In the genomic region with DNA sequence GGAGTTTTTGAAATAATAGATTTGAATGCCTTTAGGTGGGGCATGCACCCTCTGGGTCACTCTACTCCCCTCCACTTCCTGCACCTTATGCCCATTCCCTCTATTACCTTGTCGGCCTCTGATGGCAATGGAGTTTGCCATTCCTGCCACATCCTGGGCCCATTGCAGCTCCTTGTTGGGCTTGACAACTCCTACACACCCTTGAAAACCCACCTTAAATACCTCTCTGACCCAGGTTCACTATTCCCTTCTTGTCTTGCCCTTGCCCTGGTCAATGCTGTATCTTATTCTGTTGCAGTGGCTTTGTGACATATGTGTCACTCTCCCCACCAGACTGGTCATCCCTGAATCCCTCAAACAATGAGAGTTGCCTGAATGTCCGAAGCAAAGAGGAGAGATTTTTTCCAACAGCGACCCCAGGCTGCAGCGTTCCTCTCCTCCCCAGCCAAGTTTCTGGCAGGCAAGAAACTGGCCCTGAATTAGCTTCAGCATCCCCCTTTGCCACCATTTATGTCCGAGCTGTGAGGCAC, we compare ENCODE assay signal across 17 cellular contexts. TPM values are rescaled to one million over a fixed set of nuclear protein-coding genes. Genes with fewer than 3 reads are reported as not detected.
DNase-seq lines count a peak whose midpoint lies in the region; ATAC-seq and TF ChIP-seq lines count a peak whose summit lies in the region.
"Had no signal": no experiment of that assay in that cellular context is flagged by ENCODE, and none has a peak within 500 bp of the region (broad histone marks: within the 10 kb centered on the region; RNA-seq: fewer than 3 reads in every experiment).

No MANE protein-coding gene starts in this region.

- H3K27ac ChIP-seq in spleen (peak overlapping the region; percentile 4 to 95 (median 84)), testis (no peak overlapping the region)
- H3K27ac ChIP-seq: transverse colon had no signal

- DNase-seq in activated CD4-positive, alpha-beta T cell treated with anti-CD3 and anti-CD28 coated beads for 36 hours: peak; percentile 26
- no peak for DNase-seq in activated CD4-positive, alpha-beta T cell treated with anti-CD3 and anti-CD28 coated beads for 4 hours
- DNase-seq in activated naive CD8-positive, alpha-beta T cell treated with anti-CD3 and anti-CD28 coated beads, Interleukin-2, amount 10 ng/mL, durations not matched to agents 7 days and 5 days: no peak
- DNase-seq in spleen (no peak), testis (no peak)
- DNase-seq: DMS 273 treated with DMSO at 0.1 percent for 48 hours, NCI-H1048, NCI-H526, nephron progenitor cell, RPMI8226, T-helper 9 cell, transverse colon had no signal

- peaks cover 77% of the 10 kb centered on the region for H3K36me3 Mint-ChIP-seq in activated CD4-positive, alpha-beta T cell treated with anti-CD3 and anti-CD28 coated beads for 36 hours (ENCODE audit: low read depth)
- H3K36me3 Mint-ChIP-seq in IgD-negative memory B cell: peaks cover 2% of the 10 kb centered on the region
- H3K36me3 Mint-ChIP-seq in activated naive CD8-positive, alpha-beta T cell treated with anti-CD3 and anti-CD28 coated beads, Interleukin-2, amount 10 ng/mL, durations not matched to agents 7 days and 5 days: peaks cover 69% of the 10 kb centered on the region
- H3K36me3 Mint-ChIP-seq: brain had no signal

- no peak for TF ChIP-seq POLR2A in spleen (IDR thresholded peaks at IDR 0.05)
- no peak for TF ChIP-seq POLR2A in testis (IDR thresholded peaks at IDR 0.05)

- H3K27me3 ChIP-seq in spleen (replicated peaks in 1 of 7) (no peaks in the 10 kb centered on the region), testis (no peaks in the 10 kb centered on the region)
- H3K27me3 ChIP-seq: transverse colon had no signal

- H3K4me3 ChIP-seq in spleen: peak overlapping the region; percentile 34 to 81 (median 49)
- no peak overlapping the region for H3K4me3 ChIP-seq in testis

- H3K27me3 Mint-ChIP-seq in activated CD4-positive, alpha-beta T cell treated with anti-CD3 and anti-CD28 coated beads for 36 hours: no peaks in the 10 kb centered on the region
- peaks cover 6% of the 10 kb centered on the region for H3K27me3 Mint-ChIP-seq in IgD-negative memory B cell
- no peaks in the 10 kb centered on the region for H3K27me3 Mint-ChIP-seq in activated naive CD8-positive, alpha-beta T cell treated with anti-CD3 and anti-CD28 coated beads, Interleukin-2, amount 10 ng/mL, durations not matched to agents 7 days and 5 days

- H3K4me1 ChIP-seq in spleen: peaks cover 24 to 93% (median 62%) of the 10 kb centered on the region in 6 donors
- H3K4me1 ChIP-seq in testis: peaks cover 27% of the 10 kb centered on the region

- peak overlapping the region; percentile 98 for H3K27ac Mint-ChIP-seq in activated CD4-positive, alpha-beta T cell treated with anti-CD3 and anti-CD28 coated beads for 36 hours
- peak overlapping the region; percentile 84 to 100 (median 99) for H3K27ac Mint-ChIP-seq in IgD-negative memory B cell
- H3K27ac Mint-ChIP-seq in activated naive CD8-positive, alpha-beta T cell treated with anti-CD3 and anti-CD28 coated beads, Interleukin-2, amount 10 ng/mL, durations not matched to agents 7 days and 5 days: peak overlapping the region; percentile 99
- H3K27ac Mint-ChIP-seq: nephron progenitor cell had no signal

- intact Hi-C loops in activated CD4-positive, alpha-beta T cell treated with anti-CD3 and anti-CD28 coated beads for 36 hours (cut with DNase I, micrococcal nuclease): loop anchor here (1.0 to 10.0 kb wide), 7 partner anchors 14 to 1126 kb away; a partner anchor contains a TSS
- intact Hi-C loops in spleen (cut with DNase I; ENCODE audit: low total_unique reads) (no loop called here), testis (cut with DNase I; ENCODE audit: low total_unique reads) (no loop called here)

- ATAC-seq in activated CD4-positive, alpha-beta T cell treated with anti-CD3 and anti-CD28 coated beads for 36 hours: no peak
- no peak for ATAC-seq in activated naive CD8-positive, alpha-beta T cell treated with anti-CD3 and anti-CD28 coated beads, Interleukin-2, amount 10 ng/mL, durations not matched to agents 7 days and 5 days (ENCODE audit: low read depth)
- ATAC-seq in HG03342 (IDR thresholded peaks at IDR 0.05; ENCODE audit: unreplicated experiment) (no peak), HG02884 (IDR thresholded peaks at IDR 0.05; ENCODE audit: unreplicated experiment) (no peak)
- ATAC-seq: left cardiac atrium had no signal

- WGBS in spleen, 5 donors: 71 to 78% (median 75%) methylated on average over 5 of the region's 5 CpGs
- 84 to 89% methylated on average over 5 of the region's 5 CpGs for WGBS in testis, 2 donors

- peak in 1 of 11 experiments; percentile 6 for TF ChIP-seq CTCF in spleen (IDR thresholded peaks at IDR 0.05 in 8 of 11, conservative IDR thresholded peaks at IDR 0.05 in 3 of 11)
- no peak for TF ChIP-seq CTCF in testis (IDR thresholded peaks at IDR 0.05)

- peaks cover 0 to 21% (median 9%) of the 10 kb centered on the region in 6 donors for H3K36me3 ChIP-seq in spleen
- no peaks in the 10 kb centered on the region for H3K36me3 ChIP-seq in testis (ENCODE audit: low read depth, missing control alignments)
- H3K36me3 ChIP-seq: transverse colon had no signal

- H3K4me1 Mint-ChIP-seq in activated CD4-positive, alpha-beta T cell treated with anti-CD3 and anti-CD28 coated beads for 36 hours: peaks cover 49% of the 10 kb centered on the region
- H3K4me1 Mint-ChIP-seq in IgD-negative memory B cell: peaks cover 31 to 53% (median 50%) of the 10 kb centered on the region in 3 donors
- peaks cover 39% of the 10 kb centered on the region for H3K4me1 Mint-ChIP-seq in activated naive CD8-positive, alpha-beta T cell treated with anti-CD3 and anti-CD28 coated beads, Interleukin-2, amount 10 ng/mL, durations not matched to agents 7 days and 5 days

- H3K4me3 Mint-ChIP-seq in activated CD4-positive, alpha-beta T cell treated with anti-CD3 and anti-CD28 coated beads for 36 hours: peak overlapping the region; percentile 94
- H3K4me3 Mint-ChIP-seq in IgD-negative memory B cell: peak overlapping the region; percentile 83 to 98 (median 92)
- peak overlapping the region; percentile 97 for H3K4me3 Mint-ChIP-seq in activated naive CD8-positive, alpha-beta T cell treated with anti-CD3 and anti-CD28 coated beads, Interleukin-2, amount 10 ng/mL, durations not matched to agents 7 days and 5 days
- H3K4me3 Mint-ChIP-seq: brain, nephron progenitor cell had no signal

- H3K9me3 ChIP-seq in spleen (peaks cover 0 to 9% (median 0%) of the 10 kb centered on the region in 8 donors), testis (no peaks in the 10 kb centered on the region)
- H3K9me3 ChIP-seq: transverse colon had no signal

- peaks cover 3% of the 10 kb centered on the region for H3K9me3 Mint-ChIP-seq in activated CD4-positive, alpha-beta T cell treated with anti-CD3 and anti-CD28 coated beads for 36 hours (ENCODE audit: low read depth)
- H3K9me3 Mint-ChIP-seq in IgD-negative memory B cell: peaks cover 0 to 2% (median 0%) of the 10 kb centered on the region in 3 donors
- H3K9me3 Mint-ChIP-seq in activated naive CD8-positive, alpha-beta T cell treated with anti-CD3 and anti-CD28 coated beads, Interleukin-2, amount 10 ng/mL, durations not matched to agents 7 days and 5 days: peaks cover 3% of the 10 kb centered on the region

- POLR2A ChIA-PET in activated CD4-positive, alpha-beta T cell treated with anti-CD3 and anti-CD28 coated beads for 36 hours (lab: Charles Lee): interaction anchor here (0.7 to 9.7 kb wide), 19 partner anchors 8 to 256 kb away, joined by 3 to 195 read pairs (median 11); a partner anchor contains a TSS
- POLR2A ChIA-PET in activated naive CD8-positive, alpha-beta T cell treated with anti-CD3 and anti-CD28 coated beads, Interleukin-2, amount 10 ng/mL, durations not matched to agents 7 days and 5 days (lab: Charles Lee): interaction anchor here (0.5 to 20.1 kb wide), 19 partner anchors 10 to 1126 kb away, joined by 3 to 579 read pairs (median 18); a partner anchor contains a TSS

- CTCF ChIA-PET in activated CD4-positive, alpha-beta T cell treated with anti-CD3 and anti-CD28 coated beads for 36 hours (lab: Charles Lee): interaction anchor here (0.7 to 18.2 kb wide), 15 partner anchors 14 to 497 kb away, joined by 3 to 403 read pairs (median 6); no protein-coding TSS in a partner anchor

RNA-seq across cellular contexts. Expression of a gene that starts 2.4 kb away (rescaled TPM):
- total RNA-seq in activated CD4-positive, alpha-beta T cell treated with anti-CD3 and anti-CD28 coated beads for 36 hours: 100 to 1,000 TPM; 325 to 389 TPM
- 257 TPM for polyA plus RNA-seq in IgD-negative memory B cell
- 100 to 1,000 TPM; 231 to 238 TPM for total RNA-seq in activated naive CD8-positive, alpha-beta T cell treated with anti-CD3 and anti-CD28 coated beads, Interleukin-2, amount 10 ng/mL, durations not matched to agents 7 days and 5 days
- total RNA-seq in spleen: 10 to 100 TPM; 31.9 to 77.4 (median 49.9) TPM
- polyA plus RNA-seq in spleen: 10 to 100 TPM; 29.0 to 79.1 (median 63.5) TPM
- 1 to 10 TPM in 1 of 2 donors, under 1 TPM in 1; 0.87 to 1.3 TPM for total RNA-seq in testis
- polyA plus RNA-seq in testis (ENCODE audit: insufficient read depth, low read depth, low replicate concordance): 1.5 TPM

Comparison
In these comparisons a context has a peak if more than half of its experiments do, and no peak if none do; other contexts are left out.
1. H3K27ac ChIP-seq: peak in spleen (8 of 8); none in testis (0 of 2).
2. H3K4me3 ChIP-seq: peak in spleen (8 of 8); none in testis (0 of 2).
3. RNA of a gene that starts 2.4 kb away (total RNA-seq): 325 to 389 TPM in activated CD4-positive, alpha-beta T cell treated with anti-CD3 and anti-CD28 coated beads for 36 hours, 231 to 238 TPM in activated naive CD8-positive, alpha-beta T cell treated with anti-CD3 and anti-CD28 coated beads, Interleukin-2, amount 10 ng/mL, durations not matched to agents 7 days and 5 days and 31.9 to 77.4 TPM in spleen; 0.87 to 1.3 TPM in testis; every median in the first group is over 10 times any median in the second.
4. intact Hi-C loops: an anchor here in activated CD4-positive, alpha-beta T cell treated with anti-CD3 and anti-CD28 coated beads for 36 hours (1.0 to 10.0 kb wide); none called in spleen and testis.
5. Peak in every context shown above with its lines, with median percentiles within 50 percentile points of each other: H3K27ac Mint-ChIP-seq and H3K4me3 Mint-ChIP-seq.